17 cellular contexts compared by ENCODE assay signal in genomic region chr4:121381148-121381462, GRCh38. TPM values are rescaled to one million over a fixed set of nuclear protein-coding genes. Genes with fewer than 3 reads are reported as not detected.
DNase-seq lines count a peak whose midpoint lies in the region; ATAC-seq and TF ChIP-seq lines count a peak whose summit lies in the region.
"Had no signal": no experiment of that assay in that cellular context is flagged by ENCODE, and none has a peak within 500 bp of the region (broad histone marks: within the 10 kb centered on the region; RNA-seq: fewer than 3 reads in every experiment).

No MANE protein-coding gene starts in this region.

- no peaks in the 10 kb centered on the region for H3F3A ChIP-seq in PC-3 (ENCODE audit: low read length, unreplicated experiment)

- H3K23me2 ChIP-seq in H9 (ENCODE audit: insufficient read length, low read depth, low read length, poor library complexity, severe bottlenecking), result peaks cover 10% of the 10 kb centered on the region

- no peak overlapping the region for H4K8ac ChIP-seq in H9 (replicated peaks; ENCODE audit: insufficient read length, low read depth, low read length)

- H3K36me3 Mint-ChIP-seq in H9 (ENCODE audit: insufficient read depth in 1 of 3, low read depth in 3 of 3), result peaks cover 0 to 2% (median 0%) of the 10 kb centered on the region in 3 experiments; a peak in 2 of 7 replicates
- H3K36me3 Mint-ChIP-seq in activated T-helper 17 cell treated with anti-CD3 and anti-CD28 coated beads, Interleukin-2, amount 50 U/mL, for 72 hours (ENCODE audit: low read depth), result no peaks in the 10 kb centered on the region
- H3K36me3 Mint-ChIP-seq: CD4-positive, CD25-positive, alpha-beta regulatory T cell had no signal

- H3K4me2 ChIP-seq in H9 (ENCODE audit: insufficient read depth, insufficient read length, low read length) (peak overlapping the region; percentile 32), PC-3 (ENCODE audit: low read length) (no peak overlapping the region)

- H3K4me3 ChIP-seq in fibroblast of the aortic adventitia (ENCODE audit: low read depth, low read length) (peak overlapping the region; percentile 44), psoas muscle (peak overlapping the region; percentile 46), PC-3 (ENCODE audit: low read length) (no peak overlapping the region)

- peaks cover 6 to 8% of the 10 kb centered on the region in 2 experiments for H3K4me1 Mint-ChIP-seq in H9
- peaks cover 7% of the 10 kb centered on the region for H3K4me1 Mint-ChIP-seq in activated T-helper 17 cell treated with anti-CD3 and anti-CD28 coated beads, Interleukin-2, amount 50 U/mL, for 72 hours

- H2AK5ac ChIP-seq in H9 (ENCODE audit: insufficient read length, low read length), result no peak overlapping the region

- H3K36me3 ChIP-seq in psoas muscle (ENCODE audit: insufficient read depth in 1 of 2, low read depth in 1 of 2), result no peaks in the 10 kb centered on the region
- H3K36me3 ChIP-seq in PC-3 (ENCODE audit: low read depth, low read length), result no peaks in the 10 kb centered on the region
- H3K36me3 ChIP-seq: esophagus squamous epithelium had no signal

- H3K9me3 ChIP-seq in H9 (ENCODE audit: control insufficient read depth, low read depth, low read length), result no peaks in the 10 kb centered on the region
- no peaks in the 10 kb centered on the region for H3K9me3 ChIP-seq in psoas muscle
- H3K9me3 ChIP-seq in PC-3 (ENCODE audit: low read length), result no peaks in the 10 kb centered on the region
- H3K9me3 ChIP-seq: esophagus squamous epithelium had no signal

- CTCF ChIA-PET in PC-3 (lab: Charles Lee), result no interaction called here

- H4K5ac ChIP-seq in H9 (ENCODE audit: insufficient read length, low read depth, low read length), result no peak overlapping the region

- no CpG with 5 or more reads among the region's 5 CpGs for WGBS in H9 (ENCODE audit: extremely low coverage, insufficient read length, low lambda C conversion rate)
- WGBS in psoas muscle, 3 donors, result 47 to 59% (median 52%) methylated on average over 5 of the region's 5 CpGs

- H2AFZ ChIP-seq in H9 (ENCODE audit: low read length), result no peak overlapping the region
- no peak overlapping the region for H2AFZ ChIP-seq in PC-3 (ENCODE audit: low read length)

- no peak overlapping the region for H3K9ac ChIP-seq in H9 (ENCODE audit: extremely low read depth, insufficient read length, low read length)
- H3K9ac ChIP-seq in PC-3 (ENCODE audit: low read length), result no peak overlapping the region

- no peak overlapping the region for H3T11ph ChIP-seq in H9 (ENCODE audit: low read length)

- H3K27ac ChIP-seq in H9 (ENCODE audit: insufficient read length, low read depth, low read length) (no peak overlapping the region), psoas muscle (no peak overlapping the region), PC-3 (ENCODE audit: low read length) (no peak overlapping the region)
- H3K27ac ChIP-seq: esophagus squamous epithelium had no signal

- no peak overlapping the region for H3K27ac Mint-ChIP-seq in H9
- H3K27ac Mint-ChIP-seq in activated T-helper 17 cell treated with anti-CD3 and anti-CD28 coated beads, Interleukin-2, amount 50 U/mL, for 72 hours, result no peak overlapping the region
- H3K27ac Mint-ChIP-seq: CD4-positive, CD25-positive, alpha-beta regulatory T cell had no signal

- H3K79me2 ChIP-seq in H9 (ENCODE audit: insufficient read depth, low read length) (no peaks in the 10 kb centered on the region), PC-3 (ENCODE audit: low read length) (no peaks in the 10 kb centered on the region)

- peak overlapping the region; percentile 59 to 89; a peak in 4 of 5 replicates for H3K4me3 Mint-ChIP-seq in H9
- H3K4me3 Mint-ChIP-seq in activated T-helper 17 cell treated with anti-CD3 and anti-CD28 coated beads, Interleukin-2, amount 50 U/mL, for 72 hours, result peak overlapping the region; percentile 64
- H3K4me3 Mint-ChIP-seq: CD4-positive, CD25-positive, alpha-beta regulatory T cell had no signal

- TF ChIP-seq CTCF in H9 (conservative IDR thresholded peaks at IDR 0.05), result no peak
- TF ChIP-seq CTCF in fibroblast of the aortic adventitia (IDR thresholded peaks at IDR 0.05; ENCODE audit: insufficient read depth, low read length), result no peak
- TF ChIP-seq CTCF in psoas muscle (IDR thresholded peaks at IDR 0.05), result no peak
- TF ChIP-seq CTCF in PC-3 (conservative IDR thresholded peaks at IDR 0.05; ENCODE audit: low read depth, low read length), result no peak

- POLR2A ChIA-PET in PC-3 (lab: Charles Lee; ENCODE audit: unreplicated experiment), result no interaction called here

- no peak overlapping the region for H2BK20ac ChIP-seq in H9 (ENCODE audit: low read depth, low read length, poor library complexity, severe bottlenecking)

- H3K27me3 ChIP-seq in H9 (ENCODE audit: insufficient read depth, low read length) (peaks cover 13% of the 10 kb centered on the region; the same call in 1 of the 2 replicates), psoas muscle (ENCODE audit: insufficient read depth in 3 of 3, low read length in 2 of 3) (peaks cover 0 to 47% (median 3%) of the 10 kb centered on the region in 3 donors), PC-3 (ENCODE audit: low read length) (no peaks in the 10 kb centered on the region)

- no peak overlapping the region for H2BK120ac ChIP-seq in H9 (ENCODE audit: low read depth, low read length, poor library complexity, severe bottlenecking)

- no peaks in the 10 kb centered on the region for H4K20me1 ChIP-seq in H9 (ENCODE audit: control insufficient read depth, insufficient read depth, insufficient read length)
- H4K20me1 ChIP-seq in PC-3 (ENCODE audit: low read length), result no peaks in the 10 kb centered on the region

- no peak overlapping the region for H3K56ac ChIP-seq in H9 (ENCODE audit: insufficient read length, low read depth, low read length)

- H3K18ac ChIP-seq in H9 (ENCODE audit: insufficient read length, low read depth, low read length), result peak overlapping the region; percentile 22

- H3K27me3 Mint-ChIP-seq in H9 (ENCODE audit: low read depth), result peaks cover 69% of the 10 kb centered on the region
- peaks cover 65% of the 10 kb centered on the region for H3K27me3 Mint-ChIP-seq in activated T-helper 17 cell treated with anti-CD3 and anti-CD28 coated beads, Interleukin-2, amount 50 U/mL, for 72 hours

- no peak overlapping the region for H3K23ac ChIP-seq in H9 (ENCODE audit: insufficient read length, low read depth, low read length)

- no peak for ATAC-seq in activated T-helper 17 cell treated with anti-CD3 and anti-CD28 coated beads, Interleukin-2, amount 50 U/mL, for 72 hours (replicated peaks)
- ATAC-seq in psoas muscle (no peak), PC-3 (no peak), HG03378 (IDR thresholded peaks at IDR 0.05; ENCODE audit: unreplicated experiment) (no peak), GM18907 (IDR thresholded peaks at IDR 0.05; ENCODE audit: unreplicated experiment) (no peak)

- H2BK5ac ChIP-seq in H9 (ENCODE audit: insufficient read length, low read length), result no peak overlapping the region

- no peak overlapping the region for H4K91ac ChIP-seq in H9 (ENCODE audit: insufficient read length, low read depth, low read length)

- H3K9me3 Mint-ChIP-seq in H9, result peaks cover 0 to 1% of the 10 kb centered on the region in 2 experiments; a peak in 1 of 5 replicates
- no peaks in the 10 kb centered on the region for H3K9me3 Mint-ChIP-seq in activated T-helper 17 cell treated with anti-CD3 and anti-CD28 coated beads, Interleukin-2, amount 50 U/mL, for 72 hours
- H3K9me3 Mint-ChIP-seq: central memory CD8-positive, alpha-beta T cell had no signal

- 0 out of 2 replicates have a peak overlapping the region, but pooled peaks have one; percentile 17 for H3K14ac ChIP-seq in H9 (ENCODE audit: insufficient read depth, low read length)

- intact Hi-C loops in psoas muscle (cut with DNase I), result no loop called here
- intact Hi-C loops in PC-3 (cut with micrococcal nuclease), result no loop called here

- no peak overlapping the region for H2BK15ac ChIP-seq in H9 (ENCODE audit: low read depth, low read length)

- H3K4me1 ChIP-seq in H9 (ENCODE audit: insufficient read depth, low read length) (no peaks in the 10 kb centered on the region), psoas muscle (peaks cover 3% of the 10 kb centered on the region), PC-3 (ENCODE audit: insufficient read depth, low read length) (no peaks in the 10 kb centered on the region)

- H3K4ac ChIP-seq in H9 (ENCODE audit: low read depth, low read length), result no peak overlapping the region

- no peak overlapping the region for H2BK12ac ChIP-seq in H9 (ENCODE audit: insufficient read length, low read depth, low read length)

- BruUV-seq in PC-3 (replicated peaks; lab: Mats Ljungman, UMichigan), result no TSS peak

- no peaks in the 10 kb centered on the region for H3K79me1 ChIP-seq in H9 (ENCODE audit: insufficient read depth, low read depth, low read length, poor library complexity, severe bottlenecking)

- H3K9me2 ChIP-seq in PC-3 (replicated peaks; ENCODE audit: low read length), result no peaks in the 10 kb centered on the region

- no peak for DNase-seq in H9
- DNase-seq in fibroblast of the aortic adventitia (ENCODE audit: low read depth), result no peak
- no peak for DNase-seq in psoas muscle
- DNase-seq in PC-3, result no peak
- no peak for DNase-seq in germinal center (ENCODE audit: low spot score)
- DNase-seq: activated CD4-positive, alpha-beta T cell treated with anti-CD3 and anti-CD28 coated beads, Interleukin-2, amount 50 U/mL, for 1 hour; activated effector memory CD4-positive, alpha-beta T cell treated with Interleukin-2 at 50 U/mL for 16 hours; CD4-positive, CD25-positive, alpha-beta regulatory T cell; esophagus squamous epithelium; NCI-H1092 treated with DMSO at 0.1 percent for 48 hours; small intestine; T-helper 2 cell had no signal

RNA-seq across cellular contexts. Expression of gene QRFPR, which starts 0.3 kb away (rescaled TPM):
- total RNA-seq in H9 (2021) (0.48 and 0.63 TPM in 2 replicates), fibroblast of the aortic adventitia (ENCODE audit: low replicate concordance) (not detected in 2 replicates), psoas muscle (under 1 TPM in 2 of 4 donors, not detected in 2; 0.20 to 0.45 TPM), PC-3 (2014; rRNA removed) (not detected in 2 replicates)
- total RNA-seq in activated T-helper 17 cell treated with anti-CD3 and anti-CD28 coated beads, Interleukin-2, amount 50 U/mL, for 72 hours, result not detected
- under 1 TPM in 2 of 3 donors, not detected in 1; 0.06 to 0.08 TPM for polyA plus RNA-seq in psoas muscle
- total RNA-seq: CD4-positive, CD25-positive, alpha-beta regulatory T cell; NCI-H460 had no signal
- polyA plus RNA-seq: CD4-positive, CD25-positive, alpha-beta regulatory T cell had no signal
